In the genomic region with DNA sequence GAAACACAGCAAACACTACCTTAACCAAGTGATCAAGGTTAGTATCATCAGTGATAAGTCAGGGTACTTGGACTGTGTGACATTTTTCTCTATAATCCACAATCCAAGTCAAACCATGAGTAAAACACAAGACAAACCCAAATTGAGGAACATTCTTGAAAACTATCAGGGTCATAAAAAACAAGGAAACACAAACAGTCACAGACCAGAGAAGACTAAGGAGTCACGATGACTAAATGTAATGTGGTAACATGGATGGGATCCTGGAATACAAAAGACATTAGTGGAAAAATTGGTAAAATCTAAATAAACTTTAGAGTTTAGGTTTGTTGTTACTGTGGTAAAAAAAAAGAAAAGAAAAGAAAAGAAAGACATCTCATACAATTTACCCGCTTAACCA, we compare ENCODE assay signal across 15 cellular contexts.
"Had no signal": no experiment of that assay in that cellular context is flagged by ENCODE, and none has a peak within 500 bp of the region (broad histone marks: within the 10 kb centered on the region; RNA-seq: fewer than 3 reads in every experiment).

No MANE protein-coding gene starts in this region.

- H3K4me1 Mint-ChIP-seq: mesothelial cell of epicardium had no signal

- H3K27me3 Mint-ChIP-seq: activated naive CD8-positive, alpha-beta T cell treated with anti-CD3 and anti-CD28 coated beads, Interleukin-2, amount 50 U/mL, for 24 hours had no signal

- ATAC-seq: activated naive CD8-positive, alpha-beta T cell treated with anti-CD3 and anti-CD28 coated beads, Interleukin-2, amount 50 U/mL, for 24 hours had no signal

- H3K4me3 Mint-ChIP-seq: activated naive CD8-positive, alpha-beta T cell treated with anti-CD3 and anti-CD28 coated beads, Interleukin-2, amount 50 U/mL, for 24 hours; activated T-helper 1 cell treated with anti-CD3 and anti-CD28 coated beads, Interleukin-12 subunit alpha, Interleukin-12 subunit beta, Interleukin-2, Interleukin-4 antibody, amounts not matched to agents 30 ng/mL and 10 ng/mL and 1 ng/mL, durations not matched to agents 14 hours and 24 hours and 36 hours; mesothelial cell of epicardium had no signal

- H3K27ac ChIP-seq: colonic mucosa, skin epidermis, tibial artery, vagina had no signal

- DNase-seq: activated CD4-positive, alpha-beta T cell treated with anti-CD3 and anti-CD28 coated beads for 48 hours; activated naive CD4-positive, alpha-beta T cell treated with Interleukin-2 at 50 U/mL for 16 hours; activated naive CD8-positive, alpha-beta T cell treated with anti-CD3 and anti-CD28 coated beads, Interleukin-2, amount 50 U/mL, for 24 hours; caudate nucleus; colonic mucosa; effector CD8-positive, alpha-beta T cell; hypothalamus; kidney glomerular epithelial cell; retina; T1000; tibial artery had no signal

- H3K9me3 ChIP-seq: colonic mucosa, vagina had no signal

- H3K27ac Mint-ChIP-seq: activated naive CD8-positive, alpha-beta T cell treated with anti-CD3 and anti-CD28 coated beads, Interleukin-2, amount 50 U/mL, for 24 hours; activated T-helper 1 cell treated with anti-CD3 and anti-CD28 coated beads, Interleukin-12 subunit alpha, Interleukin-12 subunit beta, Interleukin-2, Interleukin-4 antibody, amounts not matched to agents 30 ng/mL and 10 ng/mL and 1 ng/mL, durations not matched to agents 14 hours and 24 hours and 36 hours; mesothelial cell of epicardium had no signal

- H3K4me1 ChIP-seq: colonic mucosa, tibial artery, vagina had no signal

- H3K27me3 ChIP-seq: colonic mucosa, tibial artery, vagina had no signal

- H3K4me3 ChIP-seq: colonic mucosa, skin epidermis, tibial artery, vagina had no signal

- H3K36me3 ChIP-seq: colonic mucosa had no signal
